ENCODE assay signal across 20 cellular contexts in genomic region chr5:146832985-146833732, GRCh38. TPM values are rescaled to one million over a fixed set of nuclear protein-coding genes. Genes with fewer than 3 reads are reported as not detected.
DNase-seq lines count a peak whose midpoint lies in the region; ATAC-seq, FAIRE-seq and TF ChIP-seq lines count a peak whose summit lies in the region.
"Had no signal": no experiment of that assay in that cellular context is flagged by ENCODE, and none has a peak within 500 bp of the region (broad histone marks: within the 10 kb centered on the region; RNA-seq: fewer than 3 reads in every experiment).

No MANE protein-coding gene starts in this region.

- H3K9ac ChIP-seq in parathyroid adenoma (no peak overlapping the region), kidney (ENCODE audit: low read length in 2 of 2) (no peak overlapping the region)

- FAIRE-seq in D721Med (lab: Jason Lieb, UNC): peak; percentile 77
- FAIRE-seq in kidney (lab: Jason Lieb, UNC): no peak
- FAIRE-seq: A204.1, K562 had no signal

- peak overlapping the region; percentile 45 for H3K27ac ChIP-seq in parathyroid adenoma
- no peak overlapping the region for H3K27ac ChIP-seq in kidney (ENCODE audit: low read depth in 2 of 2, low read length in 2 of 2)

- H3K9me3 Mint-ChIP-seq in activated T-helper 17 cell treated with anti-CD3 and anti-CD28 coated beads, Interleukin-2, amount 50 U/mL, for 72 hours: no peaks in the 10 kb centered on the region
- H3K9me3 Mint-ChIP-seq: CD4-positive, alpha-beta T cell had no signal

- no peaks in the 10 kb centered on the region for H3K36me3 Mint-ChIP-seq in activated T-helper 17 cell treated with anti-CD3 and anti-CD28 coated beads, Interleukin-2, amount 50 U/mL, for 72 hours (ENCODE audit: low read depth)

- H3K36me3 ChIP-seq in parathyroid adenoma (ENCODE audit: control insufficient read depth, insufficient read depth, low read length): no peaks in the 10 kb centered on the region
- H3K36me3 ChIP-seq in kidney (ENCODE audit: control insufficient read depth in 1 of 2, insufficient read depth in 2 of 2, low read length in 2 of 2): no peaks in the 10 kb centered on the region
- H3K36me3 ChIP-seq: BE2C had no signal

- H2AFZ ChIP-seq in parathyroid adenoma: peak overlapping the region; percentile 48

- no peaks in the 10 kb centered on the region for H3K4me1 Mint-ChIP-seq in activated T-helper 17 cell treated with anti-CD3 and anti-CD28 coated beads, Interleukin-2, amount 50 U/mL, for 72 hours

- TF ChIP-seq CTCF in D721Med (IDR thresholded peaks at IDR 0.05; ENCODE audit: insufficient read depth, missing control alignments) (no peak), parathyroid adenoma (IDR thresholded peaks at IDR 0.05) (no peak), kidney (IDR thresholded peaks at IDR 0.05; ENCODE audit: borderline replicate concordance, extremely low read depth, insufficient read depth) (no peak)

- intact Hi-C loops in kidney (cut with DNase I): no loop called here

- no peak overlapping the region for H3K27ac Mint-ChIP-seq in activated T-helper 17 cell treated with anti-CD3 and anti-CD28 coated beads, Interleukin-2, amount 50 U/mL, for 72 hours
- H3K27ac Mint-ChIP-seq: CD4-positive, alpha-beta T cell had no signal

- DNase-seq in D721Med (ENCODE audit: insufficient read length, low spot score) (no peak), kidney (no peak), NCI-H1694 (lab: John Stamatoyannopoulos, UW) (no peak), midbrain (lab: John Stamatoyannopoulos, UW) (no peak)
- DNase-seq: BE2C; CD4-positive, alpha-beta T cell; DMS79; GOT3; NCI-H1105 treated with DMSO at 0.1 percent for 48 hours; NCI-H1694 treated with DMSO at 0.1 percent for 48 hours; NCI-H226; NCI-H524; NCI-H82; OCI-M1; SHP77 had no signal

- H3K27me3 ChIP-seq in parathyroid adenoma (ENCODE audit: control insufficient read depth, insufficient read depth, low read length): no peaks in the 10 kb centered on the region
- H3K27me3 ChIP-seq: BE2C had no signal

- H3K4me1 ChIP-seq in parathyroid adenoma: peaks cover 26% of the 10 kb centered on the region
- no peaks in the 10 kb centered on the region for H3K4me1 ChIP-seq in kidney (ENCODE audit: control insufficient read depth in 1 of 2, insufficient read depth in 1 of 2, low read depth in 1 of 2, low read length in 2 of 2)

- H3K27me3 Mint-ChIP-seq in activated T-helper 17 cell treated with anti-CD3 and anti-CD28 coated beads, Interleukin-2, amount 50 U/mL, for 72 hours: no peaks in the 10 kb centered on the region
- H3K27me3 Mint-ChIP-seq: CD4-positive, alpha-beta T cell had no signal

- H3K79me2 ChIP-seq in parathyroid adenoma: no peaks in the 10 kb centered on the region

- H3K4me2 ChIP-seq in parathyroid adenoma (ENCODE audit: low read length): no peak overlapping the region

- H3K9me3 ChIP-seq in parathyroid adenoma (ENCODE audit: control insufficient read depth, low read length) (no peaks in the 10 kb centered on the region), kidney (ENCODE audit: control insufficient read depth in 1 of 2, low read length in 2 of 2) (no peaks in the 10 kb centered on the region)
- H3K9me3 ChIP-seq: BE2C had no signal

- no peak overlapping the region for H3K4me3 Mint-ChIP-seq in activated T-helper 17 cell treated with anti-CD3 and anti-CD28 coated beads, Interleukin-2, amount 50 U/mL, for 72 hours
- H3K4me3 Mint-ChIP-seq: CD4-positive, alpha-beta T cell had no signal

- H3K4me3 ChIP-seq in parathyroid adenoma (ENCODE audit: low read depth, low read length) (no peak overlapping the region), kidney (ENCODE audit: low read length in 2 of 2) (no peak overlapping the region)
- H3K4me3 ChIP-seq: K562 had no signal

- ATAC-seq in activated T-helper 17 cell treated with anti-CD3 and anti-CD28 coated beads, Interleukin-2, amount 50 U/mL, for 72 hours (replicated peaks): peak; percentile 21
- peak; percentile 88 for ATAC-seq in esophagus mucosa
- ATAC-seq: K562 had no signal

RNA-seq across cellular contexts. Expression of gene PPP2R2B, which starts 45.4 kb away (rescaled TPM):
- total RNA-seq in activated T-helper 17 cell treated with anti-CD3 and anti-CD28 coated beads, Interleukin-2, amount 50 U/mL, for 72 hours: 1 to 10 TPM; 1.0 to 2.2 TPM
- total RNA-seq in esophagus mucosa: 0.76 TPM
- total RNA-seq in kidney: 4.0 TPM
- polyA plus RNA-seq in kidney (ENCODE audit: insufficient read depth, low read depth, low replicate concordance): 8.2 TPM
- total RNA-seq: K562 had no signal
- polyA plus RNA-seq: K562 had no signal
